ENCODE assay signal across 9 cellular contexts in the genomic region with DNA sequence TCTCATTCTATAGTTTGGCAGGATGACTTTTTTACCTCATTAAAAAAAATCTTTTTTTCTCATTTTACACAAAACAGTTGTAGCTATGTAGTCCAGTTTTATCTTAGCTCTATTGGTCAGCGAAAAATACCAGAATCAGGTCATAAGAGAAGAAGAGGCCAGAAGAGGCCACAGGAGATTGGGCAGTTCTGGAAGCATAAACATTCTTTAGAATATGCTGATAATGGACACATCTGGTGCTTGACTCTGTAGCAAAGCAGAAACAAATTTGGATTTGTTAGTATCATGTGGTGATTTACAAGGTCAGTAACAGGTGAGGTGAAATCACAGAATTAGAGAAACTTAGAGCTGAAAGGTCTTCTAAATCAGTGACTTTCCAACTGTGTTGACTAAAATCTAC.
"Had no signal": no experiment of that assay in that cellular context is flagged by ENCODE, and none has a peak within 500 bp of the region (broad histone marks: within the 10 kb centered on the region; RNA-seq: fewer than 3 reads in every experiment).

No MANE protein-coding gene starts in this region.

- H3K4me1 Mint-ChIP-seq: GM23338, H9 had no signal

- H3K27ac Mint-ChIP-seq: GM23338, H9, HFFc6 had no signal

- H3K4me2 ChIP-seq: GM23338 had no signal

- H3K9ac ChIP-seq: GM23248 had no signal

- H2AFZ ChIP-seq: GM23248, GM23338 had no signal

- H3K4me3 Mint-ChIP-seq: GM23338, H9, HFFc6 had no signal

- FAIRE-seq: H1, H54 had no signal

- H3K9me3 Mint-ChIP-seq: GM23338, H9, HFFc6 had no signal

- DNase-seq: GM23248, GOT3, H7, H9, HCEC 1CT, HFFc6 had no signal

- H3K4me3 ChIP-seq: GM23248, GM23338 had no signal
